Comparison of ENCODE assay signal across 16 cellular contexts in the genomic region with DNA sequence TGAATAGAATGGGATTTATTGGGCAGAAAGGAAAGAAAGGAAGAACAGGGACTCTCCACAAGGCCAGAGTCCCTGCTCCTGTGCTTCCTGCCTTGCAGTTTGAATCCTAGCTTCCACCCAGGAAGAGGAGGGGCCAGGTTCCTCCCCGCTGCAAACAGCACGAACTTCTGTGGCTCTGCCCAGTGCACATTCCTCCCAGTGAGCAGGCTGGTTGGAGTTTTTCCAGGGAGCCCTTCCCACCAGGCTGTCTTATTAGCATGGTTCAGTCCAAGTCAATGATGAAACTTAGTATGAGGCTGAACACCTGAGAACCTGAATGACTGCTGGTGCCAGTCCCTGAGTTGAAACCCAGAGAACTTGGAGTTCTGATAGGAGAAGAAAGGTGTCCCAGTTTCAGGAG.
A peak's percentile ranks its signal among the peaks of the same experiment; 100 is the strongest.
DNase-seq lines count a peak whose midpoint lies in the region; ATAC-seq and TF ChIP-seq lines count a peak whose summit lies in the region.
"Had no signal": no experiment of that assay in that cellular context is flagged by ENCODE, and none has a peak within 500 bp of the region (broad histone marks: within the 10 kb centered on the region; RNA-seq: fewer than 3 reads in every experiment).

No MANE protein-coding gene starts in this region.

- H3K79me2 ChIP-seq in Loucy (ENCODE audit: insufficient read depth, low read length), result no peaks in the 10 kb centered on the region

- no peaks in the 10 kb centered on the region for H4K20me1 ChIP-seq in Loucy (ENCODE audit: insufficient read depth, low read length, poor library complexity, severe bottlenecking)

- H3K27me3 ChIP-seq in Loucy (ENCODE audit: insufficient read depth, low read length, poor library complexity, severe bottlenecking), result no peaks in the 10 kb centered on the region

- no peaks in the 10 kb centered on the region for H3F3A ChIP-seq in Loucy (ENCODE audit: low read depth)

- H3K9ac ChIP-seq in Loucy (ENCODE audit: low read depth, low read length, poor library complexity, severe bottlenecking), result no peak overlapping the region

- H3K4me3 ChIP-seq in Loucy (ENCODE audit: low read length, poor library complexity, severe bottlenecking), result no peak overlapping the region
- no peak overlapping the region for H3K4me3 ChIP-seq in cardiac fibroblast (replicated peaks in 1 of 2; ENCODE audit: low read depth in 2 of 2, low read length in 2 of 2)

- no peak overlapping the region for H3K4me2 ChIP-seq in Loucy (ENCODE audit: low read depth, low read length, poor library complexity, severe bottlenecking)

- TF ChIP-seq CTCF in Loucy (conservative IDR thresholded peaks at IDR 0.05; ENCODE audit: low read length) (no peak), cardiac fibroblast (IDR thresholded peaks at IDR 0.05; ENCODE audit: low read depth, low read length) (no peak)

- no peak for ATAC-seq in HG03139 (IDR thresholded peaks at IDR 0.05; ENCODE audit: unreplicated experiment)
- no peak for ATAC-seq in HG02798 (IDR thresholded peaks at IDR 0.05; ENCODE audit: poor library complexity, unreplicated experiment)
- ATAC-seq: activated T-cell treated with anti-CD3 and anti-CD28 coated beads, Interleukin-2, amount 50 U/mL, for 72 hours; left lobe of liver had no signal

- no peaks in the 10 kb centered on the region for H3K36me3 ChIP-seq in Loucy (ENCODE audit: insufficient read depth, low read length)

- no peaks in the 10 kb centered on the region for H3K4me1 ChIP-seq in Loucy (ENCODE audit: insufficient read depth, low read length, poor library complexity, severe bottlenecking)

- H3K9me2 ChIP-seq in Loucy (replicated peaks; ENCODE audit: low read depth, low read length), result no peaks in the 10 kb centered on the region

- H3K9me3 ChIP-seq in Loucy (ENCODE audit: insufficient read depth, low read depth, low read length), result no peaks in the 10 kb centered on the region

- peak overlapping the region; percentile 13; the same call in 1 of the 2 replicates for H2AFZ ChIP-seq in Loucy (ENCODE audit: low read length)

- DNase-seq in EH (ENCODE audit: low read depth) (peak; percentile 53), cardiac fibroblast (ENCODE audit: low read depth in 2 of 2) (peak; percentile 53 to 58), mucosa of gallbladder (ENCODE audit: low spot score) (peak; percentile 16), anterior cingulate cortex (lab: John Stamatoyannopoulos, UW) (no peak)
- no peak for DNase-seq in activated effector memory CD4-positive, alpha-beta T cell treated with anti-CD3 and anti-CD28 coated beads, Interleukin-2, amount 50 U/mL, for 16 hours
- DNase-seq: activated CD4-positive, alpha-beta T cell treated with anti-CD3 and anti-CD28 coated beads, Interleukin-2, amount 10 ng/mL, durations not matched to agents 7 days and 5 days; activated T-cell treated with anti-CD3 and anti-CD28 coated beads, Interleukin-2, amount 50 U/mL, for 72 hours; aorta; naive B cell; NCI-H510A treated with DMSO at 0.1 percent for 48 hours; RPMI8226; stimulated activated CD4-positive, alpha-beta T cell treated with anti-CD3 and anti-CD28 coated beads, Interleukin-4, amount 100 ng/mL, for 1 hour had no signal

Comparison
In these comparisons a context has a peak if more than half of its experiments do, and no peak if none do; other contexts are left out.
1. DNase-seq: peak in EH (single experiment), cardiac fibroblast (2 of 2) and mucosa of gallbladder (single experiment); none in anterior cingulate cortex (0 of 58) and activated effector memory CD4-positive, alpha-beta T cell treated with anti-CD3 and anti-CD28 coated beads, Interleukin-2, amount 50 U/mL, for 16 hours (single experiment).